9 cellular contexts compared by ENCODE assay signal in the genomic region with DNA sequence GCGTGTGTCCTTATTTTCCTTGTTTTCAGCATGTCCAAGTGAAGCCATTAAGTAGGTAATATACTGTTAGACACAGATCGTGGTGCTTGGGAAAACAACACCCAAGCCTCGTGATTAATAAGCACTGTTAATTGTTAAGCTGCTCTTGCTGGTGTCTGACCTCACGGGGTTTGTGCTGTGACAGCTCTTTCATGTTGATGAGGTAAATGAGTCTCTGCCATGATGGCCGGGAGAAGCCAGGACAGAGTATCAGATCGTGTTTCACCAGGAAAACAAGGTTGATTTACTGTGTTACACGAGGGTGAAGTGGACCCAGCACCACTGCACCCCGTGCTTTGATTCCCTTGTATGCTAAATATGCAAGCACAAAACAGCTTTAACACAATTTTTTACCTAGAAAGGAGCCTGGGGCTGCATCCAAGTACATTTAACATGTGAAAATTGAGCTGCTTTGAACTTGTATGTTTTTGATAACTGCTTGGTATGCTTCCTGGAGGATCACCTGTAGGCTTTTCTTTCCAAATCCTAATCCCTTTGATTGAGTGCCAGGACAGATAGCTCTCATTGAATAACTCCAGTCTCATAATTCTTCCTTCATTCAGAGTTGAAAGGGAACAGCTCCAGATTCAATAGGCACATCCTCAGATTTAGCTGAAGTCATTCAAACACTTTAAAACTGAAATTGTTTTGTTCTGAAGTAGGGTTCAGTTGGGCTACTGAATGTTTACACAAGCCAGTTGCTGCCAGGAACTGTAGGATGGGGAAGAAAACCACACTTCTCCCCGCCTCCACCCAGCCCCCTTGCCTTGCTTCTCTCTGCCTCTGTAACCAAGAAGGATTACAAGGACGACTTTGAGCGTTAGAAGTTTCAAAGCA.
A peak's percentile ranks its signal among the peaks of the same experiment; 100 is the strongest.
DNase-seq lines count a peak whose midpoint lies in the region; ATAC-seq and TF ChIP-seq lines count a peak whose summit lies in the region.
"Had no signal": no experiment of that assay in that cellular context is flagged by ENCODE, and none has a peak within 500 bp of the region (broad histone marks: within the 10 kb centered on the region; RNA-seq: fewer than 3 reads in every experiment).

No MANE protein-coding gene starts in this region.

- CTCF ChIA-PET in CD8-positive, alpha-beta T cell (lab: Charles Lee): no interaction called here
- CTCF ChIA-PET in PC-9 (lab: Charles Lee): interaction anchor here (0.5 kb wide), 1 partner anchor 293 kb away, joined by 4 read pairs; no protein-coding TSS in a partner anchor

- H3K4me1 ChIP-seq in gastrocnemius medialis (peaks cover 32 to 33% of the 10 kb centered on the region in 2 donors), PC-9 (replicated peaks; ENCODE audit: insufficient read depth) (no peaks in the 10 kb centered on the region)
- H3K4me1 ChIP-seq in CD8-positive, alpha-beta T cell (ENCODE audit: insufficient read depth, low read length): no peaks in the 10 kb centered on the region

- H3K4me1 Mint-ChIP-seq in CD8-positive, alpha-beta T cell (ENCODE audit: low read depth): peaks cover 12% of the 10 kb centered on the region

- ATAC-seq in esophagus mucosa: peak; percentile 80
- ATAC-seq in gastrocnemius medialis: peak; percentile 79 to 90
- ATAC-seq in CD8-positive, alpha-beta T cell: no peak
- no peak for ATAC-seq in HG02759 (IDR thresholded peaks at IDR 0.05; ENCODE audit: unreplicated experiment)

- no peaks in the 10 kb centered on the region for H3K79me2 ChIP-seq in PC-9 (ENCODE audit: low read depth)

- H3K27ac ChIP-seq in gastrocnemius medialis (peak overlapping the region in 2 of 4 donors; percentile 65 to 71), PC-9 (no peak overlapping the region)
- no peak overlapping the region for H3K27ac ChIP-seq in CD8-positive, alpha-beta T cell (ENCODE audit: low read depth, low read length)
- H3K27ac ChIP-seq: Peyer's patch had no signal

- H3K27ac Mint-ChIP-seq in CD8-positive, alpha-beta T cell: no peak overlapping the region
- H3K27ac Mint-ChIP-seq: activated T-helper 2 cell treated with anti-CD3 and anti-CD28 coated beads, Interferon-gamma antibody, Interleukin-2, Interleukin-4, amounts not matched to agents 10 μg/mL and 5 μg/mL and 100 μg/mL, durations not matched to agents 14 hours and 24 hours and 36 hours had no signal

- H3K36me3 Mint-ChIP-seq in CD8-positive, alpha-beta T cell: peaks cover 7% of the 10 kb centered on the region

- no peaks in the 10 kb centered on the region for H3K36me3 ChIP-seq in gastrocnemius medialis
- H3K36me3 ChIP-seq in CD8-positive, alpha-beta T cell (ENCODE audit: insufficient read depth, low read length): no peaks in the 10 kb centered on the region
- no peaks in the 10 kb centered on the region for H3K36me3 ChIP-seq in PC-9 (ENCODE audit: low read depth)
- H3K36me3 ChIP-seq: Peyer's patch had no signal

- H3K4me3 ChIP-seq in gastrocnemius medialis (no peak overlapping the region), PC-9 (no peak overlapping the region)
- H3K4me3 ChIP-seq in CD8-positive, alpha-beta T cell (ENCODE audit: low read depth, low read length): no peak overlapping the region
- H3K4me3 ChIP-seq: Peyer's patch had no signal

- in situ Hi-C loops in gastrocnemius medialis (cut with MboI; ENCODE audit: low sequenced_read_pairs in 4 of 4): no loop called here

- no peaks in the 10 kb centered on the region for H3K27me3 Mint-ChIP-seq in CD8-positive, alpha-beta T cell (ENCODE audit: low read depth)

- H3K9me3 Mint-ChIP-seq in CD8-positive, alpha-beta T cell: no peaks in the 10 kb centered on the region
- H3K9me3 Mint-ChIP-seq: activated T-helper 2 cell treated with anti-CD3 and anti-CD28 coated beads, Interferon-gamma antibody, Interleukin-2, Interleukin-4, amounts not matched to agents 10 μg/mL and 5 μg/mL and 100 μg/mL, durations not matched to agents 14 hours and 24 hours and 36 hours had no signal

- H3K4me3 Mint-ChIP-seq in CD8-positive, alpha-beta T cell: no peak overlapping the region

- TF ChIP-seq CTCF in gastrocnemius medialis (IDR thresholded peaks at IDR 0.05 in 4 of 5, conservative IDR thresholded peaks at IDR 0.05 in 1 of 5) (no peak), PC-9 (conservative IDR thresholded peaks at IDR 0.05) (no peak)
- TF ChIP-seq CTCF in CD8-positive, alpha-beta T cell (IDR thresholded peaks at IDR 0.05): no peak

- no peaks in the 10 kb centered on the region for H3F3A ChIP-seq in PC-9 (ENCODE audit: insufficient read depth, low read depth)

- H3K9me3 ChIP-seq in gastrocnemius medialis (no peaks in the 10 kb centered on the region), PC-9 (ENCODE audit: insufficient read depth, low read depth) (no peaks in the 10 kb centered on the region)
- H3K9me3 ChIP-seq in CD8-positive, alpha-beta T cell (ENCODE audit: low read length): no peaks in the 10 kb centered on the region
- H3K9me3 ChIP-seq: Peyer's patch had no signal

- no peaks in the 10 kb centered on the region for H4K20me1 ChIP-seq in PC-9 (ENCODE audit: insufficient read depth)

- peak; percentile 30 for DNase-seq in HT1080 (ENCODE audit: low read depth)
- peak; percentile 2 for DNase-seq in NCI-H2227 (lab: John Stamatoyannopoulos, UW; ENCODE audit: unreplicated experiment)
- DNase-seq in gastrocnemius medialis: peak; percentile 20 to 60
- no peak for DNase-seq in CD8-positive, alpha-beta T cell
- no peak for DNase-seq in PC-9

- TF ChIP-seq POLR2A in gastrocnemius medialis (IDR thresholded peaks at IDR 0.05): no peak

- BruUV-seq in PC-9 (replicated peaks; lab: Mats Ljungman, UMichigan): no TSS peak

- no peak overlapping the region for H3K4me2 ChIP-seq in PC-9

- H3K9me2 ChIP-seq in PC-9 (ENCODE audit: insufficient read depth): no peaks in the 10 kb centered on the region

- H2AFZ ChIP-seq in PC-9: no peak overlapping the region

- intact Hi-C loops in gastrocnemius medialis (cut with DNase I; ENCODE audit: low total_unique reads): no loop called here
- intact Hi-C loops in CD8-positive, alpha-beta T cell (cut with DNase I, micrococcal nuclease): no loop called here
- intact Hi-C loops in PC-9 (cut with micrococcal nuclease; ENCODE audit: unreplicated experiment): no loop called here

- POLR2A ChIA-PET in CD8-positive, alpha-beta T cell (lab: Charles Lee): no interaction called here
- POLR2A ChIA-PET in PC-9 (lab: Charles Lee; ENCODE audit: unreplicated experiment): interaction anchor here (0.6 kb wide), 1 partner anchor 37 kb away, joined by 5 read pairs; no protein-coding TSS in a partner anchor

- H3K27me3 ChIP-seq in gastrocnemius medialis (no peaks in the 10 kb centered on the region), PC-9 (ENCODE audit: insufficient read depth, low read depth) (no peaks in the 10 kb centered on the region)
- no peaks in the 10 kb centered on the region for H3K27me3 ChIP-seq in CD8-positive, alpha-beta T cell (ENCODE audit: insufficient read depth, low read length)
- H3K27me3 ChIP-seq: Peyer's patch had no signal

Comparison
In these comparisons a context has a peak if more than half of its experiments do, and no peak if none do; other contexts are left out.
1. DNase-seq: peak in HT1080 (single experiment), NCI-H2227 (single experiment) and gastrocnemius medialis (2 of 2); none in CD8-positive, alpha-beta T cell (0 of 7) and PC-9 (0 of 2).
2. ATAC-seq: peak in esophagus mucosa (single experiment) and gastrocnemius medialis (2 of 2); none in CD8-positive, alpha-beta T cell (single experiment) and HG02759 (single experiment).